In genomic region chr6:36627801-36628246, GRCh38 we compare ENCODE assay signal across 11 cellular contexts. TPM values are rescaled to one million over a fixed set of nuclear protein-coding genes. Genes with fewer than 3 reads are reported as not detected.
DNase-seq lines count a peak whose midpoint lies in the region; ATAC-seq and TF ChIP-seq lines count a peak whose summit lies in the region.
"Had no signal": no experiment of that assay in that cellular context is flagged by ENCODE, and none has a peak within 500 bp of the region (broad histone marks: within the 10 kb centered on the region; RNA-seq: fewer than 3 reads in every experiment).

No MANE protein-coding gene starts in this region.

- peak in 1 of 4 donors; percentile 65 for TF ChIP-seq EP300 in sigmoid colon (IDR thresholded peaks at IDR 0.05)

- H4K8ac ChIP-seq in mesendoderm (ENCODE audit: low read depth, low read length), result no peak overlapping the region

- no peak overlapping the region for H3K4me3 ChIP-seq in heart left ventricle
- no peak overlapping the region for H3K4me3 ChIP-seq in sigmoid colon
- H3K4me3 ChIP-seq in mesendoderm (ENCODE audit: low read length), result no peak overlapping the region
- H3K4me3 ChIP-seq: HAP-1 had no signal

- no peak for TF ChIP-seq POLR2A in heart left ventricle (IDR thresholded peaks at IDR 0.05)
- no peak for TF ChIP-seq POLR2A in sigmoid colon (IDR thresholded peaks at IDR 0.05)

- ATAC-seq in SK-N-SH treated with all-trans-retinoic acid at 6 μM for 48 hours (peak; percentile 55), heart left ventricle (peak; percentile 50 to 77 (median 63)), HG03469 (IDR thresholded peaks at IDR 0.05; ENCODE audit: unreplicated experiment) (no peak), GM19397 (IDR thresholded peaks at IDR 0.05; ENCODE audit: unreplicated experiment) (no peak), GM21360 (IDR thresholded peaks at IDR 0.05; ENCODE audit: unreplicated experiment) (no peak)

- no peak overlapping the region for H2BK120ac ChIP-seq in mesendoderm (ENCODE audit: low read depth, low read length)

- no peak overlapping the region for H3K4ac ChIP-seq in mesendoderm (ENCODE audit: low read depth, low read length)

- H3K56ac ChIP-seq in mesendoderm (ENCODE audit: low read length), result no peak overlapping the region

- H3K27me3 ChIP-seq in heart left ventricle, result no peaks in the 10 kb centered on the region
- H3K27me3 ChIP-seq in sigmoid colon, result no peaks in the 10 kb centered on the region
- no peaks in the 10 kb centered on the region for H3K27me3 ChIP-seq in mesendoderm (ENCODE audit: insufficient read depth, low read length, poor library complexity)

- no peak overlapping the region for H3K23ac ChIP-seq in mesendoderm (ENCODE audit: low read length)

- H3K9ac ChIP-seq in mesendoderm (ENCODE audit: low read length), result no peak overlapping the region

- H3K4me1 ChIP-seq in heart left ventricle, result peaks cover 0 to 64% (median 30%) of the 10 kb centered on the region in 12 donors
- peaks cover 0 to 34% (median 27%) of the 10 kb centered on the region in 4 donors for H3K4me1 ChIP-seq in sigmoid colon
- H3K4me1 ChIP-seq in mesendoderm (ENCODE audit: control insufficient read depth, low read depth, low read length), result no peaks in the 10 kb centered on the region
- H3K4me1 ChIP-seq: HAP-1 had no signal

- no peaks in the 10 kb centered on the region for H3K9me3 ChIP-seq in heart left ventricle
- H3K9me3 ChIP-seq in sigmoid colon, result no peaks in the 10 kb centered on the region
- H3K9me3 ChIP-seq: HAP-1 had no signal

- H4K5ac ChIP-seq in mesendoderm (ENCODE audit: low read length), result no peak overlapping the region

- H3K4me2 ChIP-seq in mesendoderm (ENCODE audit: low read length), result no peak overlapping the region

- H3K18ac ChIP-seq in mesendoderm (ENCODE audit: low read length), result no peak overlapping the region

- no peaks in the 10 kb centered on the region for H3K79me2 ChIP-seq in mesendoderm (ENCODE audit: control insufficient read depth, insufficient read depth, low read length)

- intact Hi-C loops in heart left ventricle (cut with DNase I), result loop anchor here in 7 of 10 donors (2.0 to 10.0 kb wide), 7 partner anchors 49 to 347 kb away; partner anchors contain the start of gene CDKN1A (in 3 of the 7)
- intact Hi-C loops in sigmoid colon (cut with DNase I), result loop anchor here (2.0 to 10.0 kb wide), 3 partner anchors 29 to 227 kb away; no protein-coding TSS in a partner anchor

- H2BK15ac ChIP-seq in mesendoderm (replicated peaks; ENCODE audit: low read depth), result no peak overlapping the region

- TF ChIP-seq CTCF in heart left ventricle (IDR thresholded peaks at IDR 0.05) (no peak), sigmoid colon (IDR thresholded peaks at IDR 0.05) (no peak)

- no peaks in the 10 kb centered on the region for H3K79me1 ChIP-seq in mesendoderm (ENCODE audit: low read length)

- WGBS in heart left ventricle, 4 donors, result 21 to 35% (median 25%) methylated on average over 4 of the region's 4 CpGs
- 11 to 32% methylated on average over 4 of the region's 4 CpGs for WGBS in sigmoid colon, 2 donors
- no CpG with 5 or more reads among the region's 4 CpGs for WGBS in mesendoderm (ENCODE audit: extremely low coverage, insufficient coverage, low lambda C conversion rate)

- DNase-seq in EL (peak; percentile 61), heart left ventricle (peak in 4 of 5 donors; percentile 46 to 74 (median 62)), sigmoid colon (peak; percentile 90), mesendoderm (no peak)
- DNase-seq: activated CD4-positive, alpha-beta T cell treated with anti-CD3 and anti-CD28 coated beads for 1 hour; stimulated activated CD4-positive, alpha-beta T cell treated with anti-CD3 and anti-CD28 coated beads, Interleukin-4, amount 100 ng/mL, for 24 hours had no signal

- H3K27ac ChIP-seq in heart left ventricle (peak overlapping the region in 11 of 12 donors; percentile 18 to 84 (median 70)), sigmoid colon (peak overlapping the region; percentile 72 to 79 (median 74)), mesendoderm (ENCODE audit: low read depth, low read length) (no peak overlapping the region)

- H2BK5ac ChIP-seq in mesendoderm (ENCODE audit: low read length), result no peak overlapping the region

- H3K36me3 ChIP-seq in heart left ventricle, result no peaks in the 10 kb centered on the region
- H3K36me3 ChIP-seq in sigmoid colon, result no peaks in the 10 kb centered on the region
- H3K36me3 ChIP-seq in mesendoderm (ENCODE audit: control insufficient read depth, insufficient read depth, low read length), result no peaks in the 10 kb centered on the region
- H3K36me3 ChIP-seq: HAP-1 had no signal

- H2AK5ac ChIP-seq in mesendoderm (ENCODE audit: low read length), result no peak overlapping the region

TF ChIP-seq in SK-N-SH treated with all-trans-retinoic acid at 6 μM for 48 hours, 23 proteins besides CTCF, POLR2A, EP300 and RAD21 (continues in another document):
- no peak for TF ChIP-seq ESRRG (CRISPR knock-in tag; IDR thresholded peaks at IDR 0.05)
- no peak for TF ChIP-seq ARNTL (CRISPR knock-in tag; IDR thresholded peaks at IDR 0.05; ENCODE audit: borderline replicate concordance, low read depth)
- TF ChIP-seq ISL1 (CRISPR knock-in tag; IDR thresholded peaks at IDR 0.05), result no peak
- TF ChIP-seq ZNF565 (CRISPR knock-in tag; conservative IDR thresholded peaks at IDR 0.05; ENCODE audit: low read depth), result no peak
- no peak for TF ChIP-seq TOX (CRISPR knock-in tag; IDR thresholded peaks at IDR 0.05; ENCODE audit: borderline replicate concordance)
- TF ChIP-seq CREB5 (CRISPR knock-in tag; IDR thresholded peaks at IDR 0.05; ENCODE audit: low read depth), result no peak
- TF ChIP-seq TCF4 (CRISPR knock-in tag; IDR thresholded peaks at IDR 0.05; ENCODE audit: borderline replicate concordance), result no peak
- TF ChIP-seq GLIS3 (CRISPR knock-in tag; IDR thresholded peaks at IDR 0.05), result no peak
- no peak for TF ChIP-seq POU6F1 (CRISPR knock-in tag; IDR thresholded peaks at IDR 0.05; ENCODE audit: borderline replicate concordance, low read depth)
- TF ChIP-seq PATZ1 (CRISPR knock-in tag; IDR thresholded peaks at IDR 0.05; ENCODE audit: borderline replicate concordance), result no peak
- TF ChIP-seq OSR1 (CRISPR knock-in tag; IDR thresholded peaks at IDR 0.05), result no peak
- TF ChIP-seq RARB (CRISPR knock-in tag; IDR thresholded peaks at IDR 0.05), result no peak
- TF ChIP-seq ZFP30 (CRISPR knock-in tag; IDR thresholded peaks at IDR 0.05), result no peak
- TF ChIP-seq PPARA (CRISPR knock-in tag; IDR thresholded peaks at IDR 0.05; ENCODE audit: borderline replicate concordance), result no peak
- no peak for TF ChIP-seq ZNF70 (CRISPR knock-in tag; IDR thresholded peaks at IDR 0.05)
- TF ChIP-seq CSDC2 (CRISPR knock-in tag; IDR thresholded peaks at IDR 0.05), result no peak

RNA-seq across cellular contexts. Expression of gene SRSF3, which starts 33.7 kb away (rescaled TPM):
- total RNA-seq in heart left ventricle (100 to 1,000 TPM in 6 of 9 donors, 10 to 100 TPM in 3; 43.2 to 162 (median 111) TPM), sigmoid colon (100 to 1,000 TPM; 101 to 168 (median 122) TPM)
- polyA plus RNA-seq in heart left ventricle (100 to 1,000 TPM in 1 of 2 donors, 10 to 100 TPM in 1; 69.1 to 215 TPM), sigmoid colon (100 to 1,000 TPM; 144 to 292 (median 165) TPM)
- polyA plus RNA-seq in mesendoderm (2013, experiment 1 of 2), result 366 TPM
- 368 TPM for polyA plus RNA-seq in mesendoderm (2013, experiment 2 of 2)

RNA-seq across cellular contexts. Expression of gene CDKN1A, which starts 50.7 kb away (rescaled TPM):
- total RNA-seq in heart left ventricle (100 to 1,000 TPM in 4 of 9 donors, 10 to 100 TPM in 5; 27.5 to 164 (median 99.8) TPM), sigmoid colon (100 to 1,000 TPM in 1 of 4 donors, 10 to 100 TPM in 3; 35.7 to 390 (median 49.7) TPM)
- polyA plus RNA-seq in heart left ventricle (100 to 1,000 TPM in 1 of 2 donors, 10 to 100 TPM in 1; 36.2 to 658 TPM), sigmoid colon (100 to 1,000 TPM; 255 to 429 (median 404) TPM)
- polyA plus RNA-seq in mesendoderm (2013, experiment 1 of 2), result 6.0 TPM
- 5.9 TPM for polyA plus RNA-seq in mesendoderm (2013, experiment 2 of 2)

Comparison
In these comparisons a context has a peak if more than half of its experiments do, and no peak if none do; other contexts are left out.
1. ATAC-seq: peak in SK-N-SH treated with all-trans-retinoic acid at 6 μM for 48 hours (single experiment) and heart left ventricle (4 of 4); none in HG03469 (single experiment), GM19397 (single experiment) and GM21360 (single experiment).